9 cellular contexts compared by ENCODE assay signal in genomic region chr3:39141211-39141995, GRCh38. TPM values are rescaled to one million over a fixed set of nuclear protein-coding genes. Genes with fewer than 3 reads are reported as not detected.
A peak's percentile ranks its signal among the peaks of the same experiment; 100 is the strongest.
DNase-seq lines count a peak whose midpoint lies in the region; ATAC-seq and TF ChIP-seq lines count a peak whose summit lies in the region.
"Had no signal": no experiment of that assay in that cellular context is flagged by ENCODE, and none has a peak within 500 bp of the region (broad histone marks: within the 10 kb centered on the region; RNA-seq: fewer than 3 reads in every experiment).

No MANE protein-coding gene starts in this region.

- H3K27ac Mint-ChIP-seq in activated T-cell treated with anti-CD3 and anti-CD28 coated beads, Interleukin-2, amount 50 U/mL, for 24 hours, result peak overlapping the region; percentile 65

- no peak for TF ChIP-seq CTCF in stomach (IDR thresholded peaks at IDR 0.05)

- TF ChIP-seq POLR2A in stomach (IDR thresholded peaks at IDR 0.05), result no peak

- H3K4me3 ChIP-seq in stomach, result peak overlapping the region in 2 of 4 donors; percentile 1 to 20

- no peak overlapping the region for H3K4me3 Mint-ChIP-seq in activated T-cell treated with anti-CD3 and anti-CD28 coated beads, Interleukin-2, amount 50 U/mL, for 24 hours

- no peaks in the 10 kb centered on the region for H3K9me3 Mint-ChIP-seq in activated T-cell treated with anti-CD3 and anti-CD28 coated beads, Interleukin-2, amount 50 U/mL, for 24 hours

- 25 to 48% (median 33%) methylated on average over 3 of the region's 3 CpGs for WGBS in stomach, 5 donors

- intact Hi-C loops in stomach (cut with DNase I; ENCODE audit: low total_unique reads), result no loop called here

- H3K36me3 Mint-ChIP-seq in activated T-cell treated with anti-CD3 and anti-CD28 coated beads, Interleukin-2, amount 50 U/mL, for 24 hours (ENCODE audit: low read depth), result peaks cover 91% of the 10 kb centered on the region

- H3K4me1 Mint-ChIP-seq in activated T-cell treated with anti-CD3 and anti-CD28 coated beads, Interleukin-2, amount 50 U/mL, for 24 hours (ENCODE audit: low read depth), result peaks cover 71% of the 10 kb centered on the region

- no peaks in the 10 kb centered on the region for H3K27me3 ChIP-seq in stomach

- DNase-seq in NCI-H2196 (lab: John Stamatoyannopoulos, UW; ENCODE audit: unreplicated experiment), result peak; percentile 48
- no peak for DNase-seq in NCI-H2196 treated with DMSO at 0.1 percent for 48 hours (lab: John Stamatoyannopoulos, UW; ENCODE audit: unreplicated experiment)
- DNase-seq in activated T-cell treated with anti-CD3 and anti-CD28 coated beads, Interleukin-2, amount 50 U/mL, for 24 hours, result no peak
- DNase-seq in iPS-NIHi11 (ENCODE audit: low spot score), result peak; percentile 52
- DNase-seq in stomach, result peak; percentile 91
- DNase-seq in kidney glomerular epithelial cell (lab: John Stamatoyannopoulos, UW), result no peak

- TF ChIP-seq EP300 in stomach (IDR thresholded peaks at IDR 0.05), result no peak

- H3K36me3 ChIP-seq in stomach, result peaks cover 48 to 98% (median 71%) of the 10 kb centered on the region in 4 donors

- no peaks in the 10 kb centered on the region for H3K9me3 ChIP-seq in stomach

- peak overlapping the region; percentile 67 to 88 (median 73) for H3K27ac ChIP-seq in stomach

- H3K4me1 ChIP-seq in stomach, result peaks cover 43 to 71% (median 64%) of the 10 kb centered on the region in 4 donors

- no peak for ATAC-seq in HG02885 (IDR thresholded peaks at IDR 0.05; ENCODE audit: poor library complexity, unreplicated experiment)
- no peak for ATAC-seq in GM21526 (IDR thresholded peaks at IDR 0.05; ENCODE audit: low FRiP score, unreplicated experiment)

- no peaks in the 10 kb centered on the region for H3K27me3 Mint-ChIP-seq in activated T-cell treated with anti-CD3 and anti-CD28 coated beads, Interleukin-2, amount 50 U/mL, for 24 hours

RNA-seq across cellular contexts. Expression of gene CSRNP1, which starts 12.0 kb away (rescaled TPM):
- total RNA-seq in stomach, result 10 to 100 TPM; 20.4 to 62.3 (median 35.3) TPM
- 10 to 100 TPM; 16.8 to 18.0 (median 17.8) TPM for polyA plus RNA-seq in stomach

RNA-seq across cellular contexts. Expression of gene TTC21A, which starts 33.9 kb away (rescaled TPM):
- total RNA-seq in stomach, result 10 to 100 TPM in 1 of 5 donors, 1 to 10 TPM in 3, under 1 TPM in 1; 0.89 to 10.3 (median 2.9) TPM
- 10 to 100 TPM in 1 of 3 donors, 1 to 10 TPM in 2; 5.1 to 17.7 (median 7.5) TPM for polyA plus RNA-seq in stomach

RNA-seq across cellular contexts. Expression of gene GORASP1, which starts 34.0 kb away (rescaled TPM):
- total RNA-seq in stomach, result 10 to 100 TPM in 4 of 5 donors, 1 to 10 TPM in 1; 9.3 to 68.7 (median 53.1) TPM
- 10 to 100 TPM; 22.4 to 35.4 (median 29.1) TPM for polyA plus RNA-seq in stomach

RNA-seq across cellular contexts. Expression of gene XIRP1, which starts 51.0 kb away (rescaled TPM):
- under 1 TPM in 2 of 5 donors, not detected in 3; under 0.01 to 0.18 TPM for total RNA-seq in stomach
- polyA plus RNA-seq in stomach, result 1 to 10 TPM in 1 of 3 donors, under 1 TPM in 2; 0.08 to 1.1 (median 0.56) TPM
- polyA plus RNA-seq: CD8-positive, alpha-beta memory T cell had no signal

Comparison
In these comparisons a context has a peak if more than half of its experiments do, and no peak if none do; other contexts are left out.
1. DNase-seq: peak in NCI-H2196 (single experiment), iPS-NIHi11 (single experiment) and stomach (single experiment); none in NCI-H2196 treated with DMSO at 0.1 percent for 48 hours (single experiment), activated T-cell treated with anti-CD3 and anti-CD28 coated beads, Interleukin-2, amount 50 U/mL, for 24 hours (single experiment) and kidney glomerular epithelial cell (single experiment).